Comparison of ENCODE assay signal across 11 cellular contexts in the genomic region with DNA sequence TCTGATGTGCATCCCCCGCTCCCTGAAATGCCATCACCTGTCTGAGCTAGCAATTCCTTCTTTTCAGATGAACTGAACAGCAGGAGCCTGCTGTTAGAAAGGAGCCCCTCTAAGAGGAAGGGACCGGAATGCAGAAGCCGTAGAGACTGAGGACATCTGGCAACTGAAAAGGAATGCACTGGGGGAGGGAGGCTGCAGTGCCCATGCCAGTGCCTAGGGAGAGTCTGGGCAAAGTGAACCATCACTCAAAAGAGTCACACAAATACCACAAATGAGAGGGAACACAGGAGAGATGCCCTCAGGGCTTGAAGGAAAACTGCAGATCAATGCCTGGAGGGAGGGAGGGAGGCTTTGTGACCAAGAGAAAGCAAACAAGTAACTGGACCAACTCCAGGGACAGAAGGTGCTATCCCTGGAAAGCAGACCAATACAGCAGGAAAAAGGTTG.
DNase-seq lines count a peak whose midpoint lies in the region; ATAC-seq and TF ChIP-seq lines count a peak whose summit lies in the region.
"Had no signal": no experiment of that assay in that cellular context is flagged by ENCODE, and none has a peak within 500 bp of the region (broad histone marks: within the 10 kb centered on the region; RNA-seq: fewer than 3 reads in every experiment).

No MANE protein-coding gene starts in this region.

- H3K4me1 ChIP-seq in IMR-90 (ENCODE audit: control insufficient read depth, insufficient read depth, low read length) (peaks cover 11% of the 10 kb centered on the region), gastroesophageal sphincter (peaks cover 5 to 28% (median 6%) of the 10 kb centered on the region in 3 donors)

- no peak overlapping the region for H4K5ac ChIP-seq in IMR-90 (ENCODE audit: low read depth, low read length)

- H3K4me3 ChIP-seq in IMR-90 (ENCODE audit: insufficient read depth, low read depth, low read length) = no peak overlapping the region
- H3K4me3 ChIP-seq in gastroesophageal sphincter = no peak overlapping the region
- H3K4me3 ChIP-seq: BLaER1 treated with 17β-estradiol and CSF1 and Interleukin-3, amounts not matched to agents 10 nM and 100 nM had no signal

- H3K79me1 ChIP-seq in IMR-90 (ENCODE audit: low read depth in 1 of 2, low read length in 2 of 2) = peaks cover 39 to 44% of the 10 kb centered on the region in 2 experiments

- WGBS in IMR-90 (ENCODE audit: extremely low coverage in 2 of 2, insufficient read length in 1 of 2), 2 experiments = no CpG with 5 or more reads among the region's 3 CpGs
- 70% methylated on average over 3 of the region's 3 CpGs; no CpG with 5 or more reads in 1 of the 2 donors for WGBS in gastroesophageal sphincter (ENCODE audit: low coverage in 1 of 2), 2 donors

- POLR2A ChIA-PET in IMR-90 (lab: Charles Lee; ENCODE audit: unreplicated experiment) = no interaction called here

- no peak for DNase-seq in IMR-90
- DNase-seq in T1000 (lab: John Stamatoyannopoulos, UW) = peak; percentile 46
- no peak for DNase-seq in left colon
- no peak for DNase-seq in stimulated activated CD4-positive, alpha-beta T cell treated with anti-CD3 and anti-CD28 coated beads, Interleukin-2, amount 100 ng/mL, for 48 hours
- no peak for DNase-seq in H4 (ENCODE audit: low spot score)
- DNase-seq: activated CD4-positive, CD25-positive, alpha-beta regulatory T cell treated with anti-CD3 and anti-CD28 coated beads, Interleukin-2, amount 50 U/mL, for 72 hours; KBM-7 had no signal

- in situ Hi-C loops in IMR-90 (cut with MboI; ENCODE audit: low sequenced_read_pairs) = no loop called here

- no peak overlapping the region for H2BK15ac ChIP-seq in IMR-90 (ENCODE audit: low read depth, low read length)

- H2AK5ac ChIP-seq in IMR-90 (ENCODE audit: low read depth, low read length) = no peak overlapping the region

- H4K8ac ChIP-seq in IMR-90 (ENCODE audit: low read depth in 2 of 2, low read length in 2 of 2) = no peak overlapping the region; a peak in 1 of 4 replicates

- intact Hi-C loops in IMR-90 (cut with micrococcal nuclease) (no loop called here), left colon (cut with DNase I, micrococcal nuclease) (no loop called here)

- dilution Hi-C loops in IMR-90 (cut with HindIII; ENCODE audit: low sequenced_read_pairs, unreplicated experiment) = no loop called here

- peaks cover 22% of the 10 kb centered on the region for H3K36me3 ChIP-seq in IMR-90 (ENCODE audit: control insufficient read depth, insufficient read depth, low read length)
- H3K36me3 ChIP-seq in gastroesophageal sphincter = peaks cover 0 to 47% of the 10 kb centered on the region in 2 donors

- BruUV-seq in IMR-90 (replicated peaks; lab: Mats Ljungman, UMichigan) = no TSS peak

- CTCF ChIA-PET in IMR-90 (lab: Yijun Ruan, JAX) = no interaction called here

- H3K9me3 ChIP-seq in IMR-90 (ENCODE audit: control insufficient read depth, insufficient read depth, low read length) (no peaks in the 10 kb centered on the region), gastroesophageal sphincter (no peaks in the 10 kb centered on the region)
- H3K9me3 ChIP-seq: BLaER1 treated with 17β-estradiol and CSF1 and Interleukin-3, amounts not matched to agents 10 nM and 100 nM had no signal

- TF ChIP-seq POLR2A in IMR-90 (IDR thresholded peaks at IDR 0.05; ENCODE audit: low read depth, low read length) (no peak), gastroesophageal sphincter (IDR thresholded peaks at IDR 0.05) (no peak)

- no peak overlapping the region for H2BK5ac ChIP-seq in IMR-90 (ENCODE audit: low read depth, low read length, poor library complexity, severe bottlenecking)

- H4K91ac ChIP-seq in IMR-90 (ENCODE audit: insufficient read depth, low read depth, low read length) = no peak overlapping the region

- H3K9me1 ChIP-seq in IMR-90 (ENCODE audit: insufficient read depth, low read length) = peaks cover 9% of the 10 kb centered on the region

- no peak for TF ChIP-seq RAD21 in IMR-90 (IDR thresholded peaks at IDR 0.05; ENCODE audit: low read length)

- H3K27ac ChIP-seq in C4-2B (peak overlapping the region; percentile 60), IMR-90 (ENCODE audit: insufficient read depth, low read length) (no peak overlapping the region), gastroesophageal sphincter (no peak overlapping the region)

- no peak overlapping the region for H2AK9ac ChIP-seq in IMR-90 (replicated peaks; ENCODE audit: low read depth, low read length, poor library complexity)

- TF ChIP-seq CTCF in C4-2B (conservative IDR thresholded peaks at IDR 0.05) = no peak
- no peak for TF ChIP-seq CTCF in IMR-90 (conservative IDR thresholded peaks at IDR 0.05; ENCODE audit: low read depth, low read length)
- no peak for TF ChIP-seq CTCF in gastroesophageal sphincter (IDR thresholded peaks at IDR 0.05)

- H3K27me3 ChIP-seq in IMR-90 (ENCODE audit: control insufficient read depth, insufficient read depth, low read length) (no peaks in the 10 kb centered on the region), gastroesophageal sphincter (no peaks in the 10 kb centered on the region)
- H3K27me3 ChIP-seq: BLaER1 treated with 17β-estradiol and CSF1 and Interleukin-3, amounts not matched to agents 10 nM and 100 nM had no signal

- no peak overlapping the region for H3K4ac ChIP-seq in IMR-90 (ENCODE audit: low read depth, low read length)

- peak overlapping the region; percentile 42; the same call in 1 of the 2 replicates for H3K23ac ChIP-seq in IMR-90 (ENCODE audit: low read depth, low read length)

- H2BK20ac ChIP-seq in IMR-90 (ENCODE audit: low read depth, low read length) = no peak overlapping the region

- H3K56ac ChIP-seq in IMR-90 (ENCODE audit: extremely low read depth, insufficient read depth, low read length) = no peak overlapping the region

- H3K18ac ChIP-seq in IMR-90 (ENCODE audit: low read depth, low read length) = no peak overlapping the region

- 0 out of 2 replicates have a peak overlapping the region, but pooled peaks have one; percentile 19 for H3K14ac ChIP-seq in IMR-90 (replicated peaks; ENCODE audit: low read depth, low read length)

- peaks cover 9% of the 10 kb centered on the region; the same call in 1 of the 2 replicates for H4K20me1 ChIP-seq in IMR-90 (ENCODE audit: insufficient read depth, low read length)

- ATAC-seq in IMR-90 (ENCODE audit: low read depth) (peak; percentile 43; the same call in 1 of the 2 replicates), left colon (peak; percentile 28), gastroesophageal sphincter (no peak), HG02763 (IDR thresholded peaks at IDR 0.05; ENCODE audit: unreplicated experiment) (no peak)

- no peak overlapping the region for H2AFZ ChIP-seq in IMR-90 (replicated peaks; ENCODE audit: low read length, poor library complexity)

- TF ChIP-seq EP300 in gastroesophageal sphincter (IDR thresholded peaks at IDR 0.05) = no peak

- no peak overlapping the region for H3K4me2 ChIP-seq in IMR-90 (ENCODE audit: low read depth, low read length)
- H3K4me2 ChIP-seq: BLaER1 treated with 17β-estradiol and CSF1 and Interleukin-3, amounts not matched to agents 10 nM and 100 nM had no signal

- no peak overlapping the region for H2BK120ac ChIP-seq in IMR-90 (ENCODE audit: low read depth, low read length)

- no peak overlapping the region for H3K9ac ChIP-seq in IMR-90 (ENCODE audit: low read depth, low read length)
- H3K9ac ChIP-seq: BLaER1 treated with 17β-estradiol and CSF1 and Interleukin-3, amounts not matched to agents 10 nM and 100 nM had no signal

TF ChIP-seq in IMR-90, 13 proteins besides CTCF, POLR2A, EP300 and RAD21:
- TF ChIP-seq MAZ (IDR thresholded peaks at IDR 0.05; ENCODE audit: borderline replicate concordance, low read depth, low read length) (no peak), NFE2L2 (IDR thresholded peaks at IDR 0.05; ENCODE audit: low read depth, low read length) (no peak), MXI1 (IDR thresholded peaks at IDR 0.05; ENCODE audit: borderline replicate concordance, low read depth, low read length) (no peak), RCOR1 (IDR thresholded peaks at IDR 0.05; ENCODE audit: insufficient replicate concordance, low read length) (no peak), CHD1 (IDR thresholded peaks at IDR 0.05; ENCODE audit: low read depth, low read length) (no peak)

Comparison
In these comparisons a context has a peak if more than half of its experiments do, and no peak if none do; other contexts are left out.
1. ATAC-seq: peak in IMR-90 (single experiment) and left colon (single experiment); none in gastroesophageal sphincter (single experiment) and HG02763 (single experiment).